Comparison of ENCODE assay signal across 8 cellular contexts in genomic region chr18:46148810-46149209, GRCh38. TPM values are rescaled to one million over a fixed set of nuclear protein-coding genes. Genes with fewer than 3 reads are reported as not detected.
DNase-seq lines count a peak whose midpoint lies in the region; ATAC-seq and TF ChIP-seq lines count a peak whose summit lies in the region.

No MANE protein-coding gene starts in this region.

- no peak overlapping the region for H4K5ac ChIP-seq in H9 (ENCODE audit: insufficient read length, low read depth, low read length)

- H2BK5ac ChIP-seq in H9 (ENCODE audit: insufficient read length, low read length), result no peak overlapping the region

- no peak overlapping the region for H4K8ac ChIP-seq in H9 (replicated peaks; ENCODE audit: insufficient read length, low read depth, low read length)

- H3K4me3 Mint-ChIP-seq in CD8-positive, alpha-beta memory T cell, result no peak overlapping the region
- H3K4me3 Mint-ChIP-seq in H9, result no peak overlapping the region
- no peak overlapping the region for H3K4me3 Mint-ChIP-seq in naive B cell

- no peak overlapping the region for H3K4me2 ChIP-seq in H9 (ENCODE audit: insufficient read depth, insufficient read length, low read length)

- H2BK12ac ChIP-seq in H9 (ENCODE audit: insufficient read length, low read depth, low read length), result no peak overlapping the region

- no peak overlapping the region for H3K14ac ChIP-seq in H9 (ENCODE audit: insufficient read depth, low read length)

- H3K36me3 Mint-ChIP-seq in CD8-positive, alpha-beta memory T cell, result peaks cover 0 to 2% (median 0%) of the 10 kb centered on the region in 3 donors
- no peaks in the 10 kb centered on the region for H3K36me3 Mint-ChIP-seq in H9 (ENCODE audit: insufficient read depth in 1 of 3, low read depth in 3 of 3)
- no peaks in the 10 kb centered on the region for H3K36me3 Mint-ChIP-seq in naive B cell

- TF ChIP-seq POLR2A in esophagus muscularis mucosa (IDR thresholded peaks at IDR 0.05; ENCODE audit: low read depth), result no peak

- intact Hi-C loops in esophagus muscularis mucosa (cut with DNase I), result loop anchor here (5.0 kb wide), 1 partner anchor 508 kb away; the partner anchor contains the start of gene LOXHD1

- POLR2A ChIA-PET in CD8-positive, alpha-beta memory T cell (lab: Charles Lee), result no interaction called here

- no peak overlapping the region for H3K56ac ChIP-seq in H9 (ENCODE audit: insufficient read length, low read depth, low read length)

- H2BK20ac ChIP-seq in H9 (ENCODE audit: low read depth, low read length, poor library complexity, severe bottlenecking), result no peak overlapping the region

- no peaks in the 10 kb centered on the region for H3K27me3 ChIP-seq in CD8-positive, alpha-beta memory T cell (ENCODE audit: insufficient read depth, low read length, poor library complexity, severe bottlenecking)
- H3K27me3 ChIP-seq in H9 (ENCODE audit: insufficient read depth, low read length), result no peaks in the 10 kb centered on the region
- no peaks in the 10 kb centered on the region for H3K27me3 ChIP-seq in esophagus muscularis mucosa

- no peaks in the 10 kb centered on the region for H3K23me2 ChIP-seq in H9 (ENCODE audit: insufficient read length, low read depth, low read length, poor library complexity, severe bottlenecking)

- CTCF ChIA-PET in CD8-positive, alpha-beta memory T cell (lab: Charles Lee), result interaction anchor here (0.7 to 5.7 kb wide), 15 partner anchors 9 to 512 kb away, joined by 3 to 53 read pairs (median 5); partner anchors contain the start of gene LOXHD1

- no peaks in the 10 kb centered on the region for H3K9me3 Mint-ChIP-seq in CD8-positive, alpha-beta memory T cell
- H3K9me3 Mint-ChIP-seq in H9 (no peaks in the 10 kb centered on the region; a peak in 1 of 5 replicates), naive B cell (no peaks in the 10 kb centered on the region)

- H4K91ac ChIP-seq in H9 (ENCODE audit: insufficient read length, low read depth, low read length), result no peak overlapping the region

- no peak overlapping the region for H2AFZ ChIP-seq in H9 (ENCODE audit: low read length)

- H2AK5ac ChIP-seq in H9 (ENCODE audit: insufficient read length, low read length), result no peak overlapping the region

- DNase-seq in CD8-positive, alpha-beta memory T cell, result peak; percentile 10 to 60 (median 42)
- DNase-seq in H9 (peak; percentile 76), NCI-H524 treated with DMSO at 0.1 percent for 48 hours (lab: John Stamatoyannopoulos, UW) (peak; percentile 32), esophagus muscularis mucosa (ENCODE audit: extremely low spot score) (no peak), naive B cell (peak; percentile 45)
- DNase-seq in activated CD4-positive, alpha-beta T cell treated with anti-CD3 and anti-CD28 coated beads, Interleukin-2, amount 50 U/mL, for 48 hours, result peak; percentile 46 to 60

- H3K27ac Mint-ChIP-seq in CD8-positive, alpha-beta memory T cell, result peak overlapping the region in 6 of 8 donors; percentile 0 to 79 (median 66)
- H3K27ac Mint-ChIP-seq in H9 (no peak overlapping the region), naive B cell (peak overlapping the region in 1 of 6 donors; percentile 72)

- H2BK120ac ChIP-seq in H9 (ENCODE audit: low read depth, low read length, poor library complexity, severe bottlenecking), result no peak overlapping the region

- no peak overlapping the region for H2BK15ac ChIP-seq in H9 (ENCODE audit: low read depth, low read length)

- H3K27ac ChIP-seq in CD8-positive, alpha-beta memory T cell (ENCODE audit: low read depth, low read length), result no peak overlapping the region
- H3K27ac ChIP-seq in H9 (ENCODE audit: insufficient read length, low read depth, low read length) (no peak overlapping the region), esophagus muscularis mucosa (replicated peaks in 1 of 4) (no peak overlapping the region)

- no peak overlapping the region for H3K18ac ChIP-seq in H9 (ENCODE audit: insufficient read length, low read depth, low read length)

- peak; percentile 83 for TF ChIP-seq CTCF in H9 (conservative IDR thresholded peaks at IDR 0.05)
- peak; percentile 60 to 68 (median 60) for TF ChIP-seq CTCF in esophagus muscularis mucosa (IDR thresholded peaks at IDR 0.05)

- H3K4me1 ChIP-seq in CD8-positive, alpha-beta memory T cell (ENCODE audit: insufficient read depth, low read length), result peaks cover 41% of the 10 kb centered on the region
- H3K4me1 ChIP-seq in H9 (ENCODE audit: insufficient read depth, low read length), result peaks cover 6% of the 10 kb centered on the region; the same call in 1 of the 2 replicates
- peaks cover 0 to 6% (median 0%) of the 10 kb centered on the region in 4 donors for H3K4me1 ChIP-seq in esophagus muscularis mucosa

- no peaks in the 10 kb centered on the region for H3K27me3 Mint-ChIP-seq in CD8-positive, alpha-beta memory T cell
- H3K27me3 Mint-ChIP-seq in H9 (ENCODE audit: low read depth) (peaks cover 2% of the 10 kb centered on the region; the same call in 1 of the 2 replicates), naive B cell (no peaks in the 10 kb centered on the region)

- H3K79me1 ChIP-seq in H9 (ENCODE audit: insufficient read depth, low read depth, low read length, poor library complexity, severe bottlenecking), result no peaks in the 10 kb centered on the region

- H3K36me3 ChIP-seq in CD8-positive, alpha-beta memory T cell (ENCODE audit: insufficient read depth, low read length), result no peaks in the 10 kb centered on the region
- H3K36me3 ChIP-seq in esophagus muscularis mucosa, result no peaks in the 10 kb centered on the region

- no peaks in the 10 kb centered on the region for H4K20me1 ChIP-seq in H9 (ENCODE audit: control insufficient read depth, insufficient read depth, insufficient read length)

- peaks cover 29 to 41% (median 39%) of the 10 kb centered on the region in 3 donors for H3K4me1 Mint-ChIP-seq in CD8-positive, alpha-beta memory T cell
- H3K4me1 Mint-ChIP-seq in H9 (peaks cover 25 to 39% of the 10 kb centered on the region in 2 experiments), naive B cell (no peaks in the 10 kb centered on the region)

- no peak overlapping the region for H3K9ac ChIP-seq in H9 (ENCODE audit: extremely low read depth, insufficient read length, low read length)

- no peaks in the 10 kb centered on the region for H3K9me3 ChIP-seq in CD8-positive, alpha-beta memory T cell (ENCODE audit: low read length)
- H3K9me3 ChIP-seq in H9 (ENCODE audit: control insufficient read depth, low read depth, low read length) (no peaks in the 10 kb centered on the region), esophagus muscularis mucosa (no peaks in the 10 kb centered on the region)

- ATAC-seq in naive B cell (ENCODE audit: low read depth in 2 of 2) (peak in 1 of 2 donors; percentile 41), HG03442 (IDR thresholded peaks at IDR 0.05; ENCODE audit: unreplicated experiment) (no peak), HG03520 (IDR thresholded peaks at IDR 0.05; ENCODE audit: unreplicated experiment) (no peak)

- H3K79me2 ChIP-seq in H9 (ENCODE audit: insufficient read depth, low read length), result no peaks in the 10 kb centered on the region

- no CpG with 5 or more reads among the region's 2 CpGs for WGBS in H9 (ENCODE audit: extremely low coverage, insufficient read length, low lambda C conversion rate)
- WGBS in esophagus muscularis mucosa, result 22% methylated on average over 2 of the region's 2 CpGs

- H3K23ac ChIP-seq in H9 (ENCODE audit: insufficient read length, low read depth, low read length), result no peak overlapping the region

- no peak overlapping the region for H3K4ac ChIP-seq in H9 (ENCODE audit: low read depth, low read length)

- TF ChIP-seq EP300 in esophagus muscularis mucosa (IDR thresholded peaks at IDR 0.05), result no peak

- no peak overlapping the region for H3T11ph ChIP-seq in H9 (ENCODE audit: low read length)

- no peak overlapping the region for H3K4me3 ChIP-seq in CD8-positive, alpha-beta memory T cell (ENCODE audit: low read length)
- no peak overlapping the region for H3K4me3 ChIP-seq in esophagus muscularis mucosa

RNA-seq across cellular contexts. Expression of gene HAUS1, which starts 44.6 kb away (rescaled TPM):
- 10 to 100 TPM; 52.5 to 53.3 TPM for total RNA-seq in CD8-positive, alpha-beta memory T cell
- 43.2 TPM for polyA plus RNA-seq in CD8-positive, alpha-beta memory T cell
- total RNA-seq in H9 (2021) (81.8 and 87.0 TPM in 2 replicates), esophagus muscularis mucosa (10 to 100 TPM; 31.9 to 48.3 (median 34.8) TPM)
- polyA plus RNA-seq in naive B cell (ENCODE audit: low read depth in 6 of 6), result 10 to 100 TPM; 49.4 to 74.0 (median 63.8) TPM

RNA-seq across cellular contexts. Expression of gene ATP5F1A, which starts 50.7 kb away (rescaled TPM):
- total RNA-seq in CD8-positive, alpha-beta memory T cell, result 100 to 1,000 TPM; 456 to 468 TPM
- 409 TPM for polyA plus RNA-seq in CD8-positive, alpha-beta memory T cell
- total RNA-seq in H9 (2021), result 625 and 626 TPM in 2 replicates
- total RNA-seq in esophagus muscularis mucosa, result 100 to 1,000 TPM; 417 to 545 (median 470) TPM
- 100 to 1,000 TPM; 349 to 555 (median 393) TPM for polyA plus RNA-seq in naive B cell (ENCODE audit: low read depth in 6 of 6)

Comparison
In these comparisons a context has a peak if more than half of its experiments do, and no peak if none do; other contexts are left out.
1. H3K27ac Mint-ChIP-seq: peak in CD8-positive, alpha-beta memory T cell (6 of 8); none in H9 (0 of 3).